31 cellular contexts compared by ENCODE assay signal in genomic region chr16:4240624-4241023, GRCh38. TPM values are rescaled to one million over a fixed set of nuclear protein-coding genes. Genes with fewer than 3 reads are reported as not detected.
A peak's percentile ranks its signal among the peaks of the same experiment; 100 is the strongest.
DNase-seq lines count a peak whose midpoint lies in the region; ATAC-seq, FAIRE-seq and TF ChIP-seq lines count a peak whose summit lies in the region.
"Had no signal": no experiment of that assay in that cellular context is flagged by ENCODE, and none has a peak within 500 bp of the region (broad histone marks: within the 10 kb centered on the region; RNA-seq: fewer than 3 reads in every experiment).

No MANE protein-coding gene starts in this region.

- H3K56ac ChIP-seq in H1 (replicated peaks; ENCODE audit: insufficient read length, low read depth, low read length) = no peak overlapping the region
- H3K56ac ChIP-seq in H9 (ENCODE audit: insufficient read length, low read depth, low read length) = no peak overlapping the region

- no peak overlapping the region; the same call in 1 of the 2 replicates for H2AFZ ChIP-seq in H1 (ENCODE audit: low read length)
- no peak overlapping the region for H2AFZ ChIP-seq in H9 (ENCODE audit: low read length)

- H3K9me3 Mint-ChIP-seq in H9 = peaks cover 7 to 12% of the 10 kb centered on the region in 2 experiments; a peak in 4 of 5 replicates
- H3K9me3 Mint-ChIP-seq: T-helper 1 cell treated with Interleukin-12 subunit alpha and Interleukin-12 subunit beta and Interleukin-4 antibody, amounts not matched to agents 30 μg/mL and 1 μg/mL, for 36 hours had no signal

- no peak overlapping the region for H2BK12ac ChIP-seq in H1 (ENCODE audit: low read depth, low read length)
- H2BK12ac ChIP-seq in H9 (ENCODE audit: insufficient read length, low read depth, low read length) = no peak overlapping the region

- no peak for ATAC-seq in GM18511 (IDR thresholded peaks at IDR 0.05; ENCODE audit: unreplicated experiment)

- H2BK20ac ChIP-seq in H1 (ENCODE audit: low read length) (no peak overlapping the region), H9 (ENCODE audit: low read depth, low read length, poor library complexity, severe bottlenecking) (no peak overlapping the region)

- H3K9ac ChIP-seq in H1 (replicated peaks in 1 of 4; ENCODE audit: extremely low read depth in 1 of 4, low read depth in 3 of 4, low read length in 3 of 4) = no peak overlapping the region
- no peak overlapping the region for H3K9ac ChIP-seq in H9 (ENCODE audit: extremely low read depth, insufficient read length, low read length)

- no peaks in the 10 kb centered on the region for H3K36me3 ChIP-seq in H1 (ENCODE audit: control insufficient read depth in 2 of 4, insufficient read depth in 4 of 4, low read length in 3 of 4)
- H3K36me3 ChIP-seq: breast epithelium, esophagus muscularis mucosa, HAP-1, Peyer's patch, SJSA1 had no signal

- no peak overlapping the region for H3T11ph ChIP-seq in H9 (ENCODE audit: low read length)

- H3K27ac Mint-ChIP-seq in H9 = no peak overlapping the region
- H3K27ac Mint-ChIP-seq: T-helper 1 cell treated with Interleukin-12 subunit alpha and Interleukin-12 subunit beta and Interleukin-4 antibody, amounts not matched to agents 30 μg/mL and 1 μg/mL, for 36 hours had no signal

- H2BK120ac ChIP-seq in H1 (replicated peaks; ENCODE audit: low read depth, low read length) = no peak overlapping the region
- H2BK120ac ChIP-seq in H9 (ENCODE audit: low read depth, low read length, poor library complexity, severe bottlenecking) = no peak overlapping the region

- H3K4me1 Mint-ChIP-seq in H9 = peaks cover 23 to 33% of the 10 kb centered on the region in 2 experiments

- no peak for TF ChIP-seq POLR2A in H1 (IDR thresholded peaks at IDR 0.05; ENCODE audit: control extremely low read depth in 1 of 2, low read depth in 2 of 2, low read length in 2 of 2)

- H3K79me2 ChIP-seq in H1 (ENCODE audit: control insufficient read depth in 1 of 2, insufficient read depth in 2 of 2, low read length in 2 of 2) (no peaks in the 10 kb centered on the region), H9 (ENCODE audit: insufficient read depth, low read length) (no peaks in the 10 kb centered on the region)

- H3K36me3 Mint-ChIP-seq in H9 (ENCODE audit: insufficient read depth in 1 of 3, low read depth in 3 of 3) = peaks cover 3 to 11% (median 10%) of the 10 kb centered on the region in 3 experiments; a peak in 6 of 7 replicates

- H3K23me2 ChIP-seq in H1 (ENCODE audit: low read depth, low read length) (no peaks in the 10 kb centered on the region), H9 (ENCODE audit: insufficient read length, low read depth, low read length, poor library complexity, severe bottlenecking) (no peaks in the 10 kb centered on the region)

- no peak for TF ChIP-seq EP300 in H1 (IDR thresholded peaks at IDR 0.05; ENCODE audit: borderline replicate concordance in 1 of 2, low read depth in 2 of 2, low read length in 2 of 2)

- H4K20me1 ChIP-seq in H1 (replicated peaks in 1 of 2; ENCODE audit: control insufficient read depth in 1 of 2, insufficient read depth in 2 of 2, low read length in 2 of 2) (no peaks in the 10 kb centered on the region), H9 (ENCODE audit: control insufficient read depth, insufficient read depth, insufficient read length) (no peaks in the 10 kb centered on the region)

- POLR2A ChIA-PET in H1 (lab: Charles Lee; ENCODE audit: partially characterized antibody) = interaction anchor here (1.4 kb wide), 1 partner anchor 53 kb away, joined by 3 read pairs; no protein-coding TSS in a partner anchor

- no peak overlapping the region for H4K5ac ChIP-seq in H1 (ENCODE audit: insufficient read length, low read depth, low read length)
- H4K5ac ChIP-seq in H9 (ENCODE audit: insufficient read length, low read depth, low read length) = no peak overlapping the region

- no peak overlapping the region for H3K23ac ChIP-seq in H1 (ENCODE audit: insufficient read length)
- H3K23ac ChIP-seq in H9 (ENCODE audit: insufficient read length, low read depth, low read length) = no peak overlapping the region

- peak; percentile 27 for DNase-seq in ELF-1 (ENCODE audit: low read depth, low spot score)
- DNase-seq in NCI-H2227 treated with DMSO at 0.1 percent for 48 hours (lab: John Stamatoyannopoulos, UW) = peak; percentile 21
- DNase-seq in H1 (ENCODE audit: low read depth in 1 of 2, low spot score in 2 of 2) = no peak
- peak; percentile 57 for DNase-seq in myocyte (ENCODE audit: low read depth)
- no peak for DNase-seq in posterior vena cava (ENCODE audit: low spot score)
- DNase-seq in H9 = no peak
- no peak for DNase-seq in hippocampal formation (lab: John Stamatoyannopoulos, UW)
- DNase-seq: ACHN; activated CD4-positive, alpha-beta T cell treated with anti-CD3 and anti-CD28 coated beads for 4 hours; activated naive CD4-positive, alpha-beta T cell treated with Interleukin-2 at 50 U/mL for 16 hours; activated T-cell treated with anti-CD3 and anti-CD28 coated beads, Interleukin-2, amount 50 U/mL, for 48 hours; cortex of kidney; DMS79 treated with DMSO at 0.1 percent for 48 hours; Karpas-422; NCI-H1694 treated with DMSO at 0.1 percent for 48 hours; NCI-H446; nucleus accumbens; Peyer's patch; stimulated activated CD4-positive, alpha-beta T cell treated with anti-CD3 and anti-CD28 coated beads, Interleukin-4, amount 100 ng/mL, for 4 hours; stimulated activated naive CD4-positive, alpha-beta T cell treated with Interleukin-2 at 50 U/mL for 16 hours; testis had no signal

- peaks cover 5% of the 10 kb centered on the region for H3K27me3 Mint-ChIP-seq in H9 (ENCODE audit: low read depth)

- H3K4me1 ChIP-seq in H1 (replicated peaks in 1 of 4; ENCODE audit: control insufficient read depth in 3 of 4, insufficient read depth in 4 of 4, low read length in 3 of 4) (peaks cover 0 to 7% (median 2%) of the 10 kb centered on the region in 4 experiments; a peak in 6 of 7 replicates), H9 (ENCODE audit: insufficient read depth, low read length) (no peaks in the 10 kb centered on the region)
- H3K4me1 ChIP-seq: breast epithelium, Peyer's patch had no signal

- H2BK5ac ChIP-seq in H1 (ENCODE audit: low read depth, low read length) (0 out of 2 replicates have a peak overlapping the region, but pooled peaks have one; percentile 13), H9 (ENCODE audit: insufficient read length, low read length) (no peak overlapping the region)

- H3K27me3 ChIP-seq in H1 (replicated peaks in 1 of 4; ENCODE audit: control insufficient read depth in 3 of 4, extremely low read depth in 1 of 4, insufficient read depth in 3 of 4, low read length in 3 of 4) = no peaks in the 10 kb centered on the region
- H3K27me3 ChIP-seq in H9 (ENCODE audit: insufficient read depth, low read length) = no peaks in the 10 kb centered on the region
- H3K27me3 ChIP-seq: breast epithelium, esophagus muscularis mucosa, Peyer's patch, SJSA1, testis had no signal

- H3K4me3 ChIP-seq in H1 (ENCODE audit: extremely low read depth in 1 of 4, insufficient read depth in 2 of 4, low read depth in 3 of 4, low read length in 4 of 4) = no peak overlapping the region
- H3K4me3 ChIP-seq: breast epithelium, esophagus muscularis mucosa, HAP-1, lung, Peyer's patch, SJSA1, testis had no signal

- H3K4ac ChIP-seq in H1 (replicated peaks; ENCODE audit: insufficient read length, low read depth, low read length) (no peak overlapping the region), H9 (ENCODE audit: low read depth, low read length) (no peak overlapping the region)

- intact Hi-C loops in posterior vena cava (cut with DNase I) = no loop called here

- H4K91ac ChIP-seq in H1 (replicated peaks; ENCODE audit: insufficient read length, low read length) = no peak overlapping the region
- no peak overlapping the region for H4K91ac ChIP-seq in H9 (ENCODE audit: insufficient read length, low read depth, low read length)

- no peak overlapping the region for H3K27ac ChIP-seq in H1 (ENCODE audit: low read depth, low read length)
- H3K27ac ChIP-seq in H9 (ENCODE audit: insufficient read length, low read depth, low read length) = no peak overlapping the region
- H3K27ac ChIP-seq: Peyer's patch, SJSA1 had no signal

- H3K4me2 ChIP-seq in H1 (ENCODE audit: insufficient read depth in 1 of 2, low read depth in 2 of 2, low read length in 2 of 2) = no peak overlapping the region
- H3K4me2 ChIP-seq in H9 (ENCODE audit: insufficient read depth, insufficient read length, low read length) = no peak overlapping the region

- H3K9me3 ChIP-seq in H1 (ENCODE audit: insufficient read depth in 2 of 2, low read depth in 1 of 2, low read length in 1 of 2) = no peaks in the 10 kb centered on the region
- H3K9me3 ChIP-seq in H9 (ENCODE audit: control insufficient read depth, low read depth, low read length) = no peaks in the 10 kb centered on the region
- H3K9me3 ChIP-seq: breast epithelium, esophagus muscularis mucosa, Peyer's patch, SJSA1, testis had no signal

- H3K14ac ChIP-seq in H1 (ENCODE audit: insufficient read length) = no peak overlapping the region
- H3K14ac ChIP-seq in H9 (ENCODE audit: insufficient read depth, low read length) = no peak overlapping the region

- CTCF ChIA-PET in H1 (lab: Charles Lee; ENCODE audit: partially characterized antibody) = interaction anchor here (0.8 to 2.3 kb wide), 3 partner anchors 13 to 289 kb away, joined by 3 to 9 read pairs (median 3); no protein-coding TSS in a partner anchor

- FAIRE-seq in H1 (lab: Jason Lieb, UNC) = no peak
- FAIRE-seq: frontal cortex, keratinocyte had no signal

- 72% methylated on average over 12 of the region's 12 CpGs; no CpG with 5 or more reads in 1 of the 2 experiments for WGBS in H1 (ENCODE audit: extremely low coverage in 1 of 2, insufficient coverage in 1 of 2, insufficient read length in 1 of 2, insufficient replicate concordance in 2 of 2, low coverage in 1 of 2, low lambda C conversion rate in 2 of 2, missing lambda C conversion rate in 1 of 2), 2 experiments
- WGBS in H9 (ENCODE audit: extremely low coverage, insufficient read length, low lambda C conversion rate) = no CpG with 5 or more reads among the region's 12 CpGs

- no peak for TF ChIP-seq RAD21 in H1 (IDR thresholded peaks at IDR 0.05 in 1 of 2, conservative IDR thresholded peaks at IDR 0.05 in 1 of 2; ENCODE audit: low read depth in 2 of 2, low read length in 2 of 2)

- no peak overlapping the region for H2AK5ac ChIP-seq in H1 (ENCODE audit: low read depth, low read length)
- no peak overlapping the region for H2AK5ac ChIP-seq in H9 (ENCODE audit: insufficient read length, low read length)

- H4K8ac ChIP-seq in H1 (ENCODE audit: extremely low read depth, insufficient read depth, low read length) (peak overlapping the region; percentile 39; the same call in 1 of the 2 replicates), H9 (replicated peaks; ENCODE audit: insufficient read length, low read depth, low read length) (no peak overlapping the region)

- no peak overlapping the region; the same call in 1 of the 2 replicates for H3K18ac ChIP-seq in H1 (ENCODE audit: extremely low read depth, low read length)
- H3K18ac ChIP-seq in H9 (ENCODE audit: insufficient read length, low read depth, low read length) = no peak overlapping the region

- no peak for TF ChIP-seq CTCF in H1 (IDR thresholded peaks at IDR 0.05; ENCODE audit: control extremely low read depth in 1 of 3, insufficient read depth in 1 of 3, low read depth in 1 of 3, low read length in 3 of 3)
- no peak for TF ChIP-seq CTCF in H9 (conservative IDR thresholded peaks at IDR 0.05)

- no peak overlapping the region for H3K4me3 Mint-ChIP-seq in H9
- H3K4me3 Mint-ChIP-seq: T-helper 1 cell treated with Interleukin-12 subunit alpha and Interleukin-12 subunit beta and Interleukin-4 antibody, amounts not matched to agents 30 μg/mL and 1 μg/mL, for 36 hours had no signal

- H3K79me1 ChIP-seq in H1 (ENCODE audit: low read depth, low read length) (no peaks in the 10 kb centered on the region), H9 (ENCODE audit: insufficient read depth, low read depth, low read length, poor library complexity, severe bottlenecking) (no peaks in the 10 kb centered on the region)

- H2BK15ac ChIP-seq in H1 (ENCODE audit: low read length) = no peak overlapping the region
- no peak overlapping the region for H2BK15ac ChIP-seq in H9 (ENCODE audit: low read depth, low read length)

RNA-seq across cellular contexts. Expression of gene SRL, which starts 1.3 kb away (rescaled TPM):
- total RNA-seq in H1 (2021; fragmentation: NEBNext Ultra II Directional; extraction: Animal tissue kit (Norgen Biotek cat#: 25700)) = 0.08 TPM in 1 of 2 replicates, not detected in the other
- polyA plus RNA-seq in H1 (2011; rRNA removed) = 0.05 and 0.09 TPM in 2 replicates
- 0.04 TPM for polyA plus RNA-seq in H1 (2011; cell fraction: cytosol; rRNA removed)
- 0.09 TPM for polyA plus RNA-seq in H1 (2011; cell fraction: nucleus; rRNA removed)
- 0.06 to 0.09 TPM (median 0.08 TPM) in 4 replicates for polyA plus RNA-seq in H1 (2012, experiment 1 of 2)
- not detected for polyA plus RNA-seq in H1 (2012, experiment 2 of 2)
- 0.04 TPM for polyA plus RNA-seq in H1 (2013, experiment 1 of 2)
- polyA plus RNA-seq in H1 (2013, experiment 2 of 2) = 0.07 TPM
- 0.05 TPM in 1 of 2 replicates, not detected in the other for polyA minus RNA-seq in H1 (2011; rRNA and poly(A)+ RNA removed)
- not detected for polyA minus RNA-seq in H1 (2011; cell fraction: cytosol; rRNA and poly(A)+ RNA removed)
- polyA minus RNA-seq in H1 (2011; cell fraction: nucleus; rRNA and poly(A)+ RNA removed) = not detected
- 1.9 and 2.7 TPM in 2 replicates for total RNA-seq in myocyte
- polyA plus RNA-seq in myocyte (2012) = 0.44 TPM
- 1 to 10 TPM; 4.1 to 4.6 TPM for total RNA-seq in posterior vena cava
- total RNA-seq in H9 (2021) = not detected in 2 replicates
- polyA plus RNA-seq: BJ, keratinocyte had no signal

RNA-seq across cellular contexts. Expression of gene TFAP4, which starts 32.2 kb away (rescaled TPM):
- 41.0 and 41.6 TPM in 2 replicates for total RNA-seq in H1 (2021; fragmentation: NEBNext Ultra II Directional; extraction: Animal tissue kit (Norgen Biotek cat#: 25700))
- polyA plus RNA-seq in H1 (2011; rRNA removed) = 16.1 and 21.3 TPM in 2 replicates
- 20.1 TPM for polyA plus RNA-seq in H1 (2011; cell fraction: cytosol; rRNA removed)
- polyA plus RNA-seq in H1 (2011; cell fraction: nucleus; rRNA removed) = 40.5 TPM
- polyA plus RNA-seq in H1 (2012, experiment 1 of 2) = 20.6 to 34.7 TPM (median 28.3 TPM) in 4 replicates
- 17.6 TPM for polyA plus RNA-seq in H1 (2012, experiment 2 of 2)
- polyA plus RNA-seq in H1 (2013, experiment 1 of 2) = 18.0 TPM
- 18.0 TPM for polyA plus RNA-seq in H1 (2013, experiment 2 of 2)
- 29.6 and 44.4 TPM in 2 replicates for polyA minus RNA-seq in H1 (2011; rRNA and poly(A)+ RNA removed)
- 36.2 TPM for polyA minus RNA-seq in H1 (2011; cell fraction: cytosol; rRNA and poly(A)+ RNA removed)
- polyA minus RNA-seq in H1 (2011; cell fraction: nucleus; rRNA and poly(A)+ RNA removed) = 30.1 TPM
- total RNA-seq in myocyte (4.4 and 5.0 TPM in 2 replicates), posterior vena cava (1 to 10 TPM; 4.0 to 5.4 TPM), H9 (2021) (50.5 and 51.9 TPM in 2 replicates)
- 3.5 TPM for polyA plus RNA-seq in myocyte (2012)

Comparison
In these comparisons a context has a peak if more than half of its experiments do, and no peak if none do; other contexts are left out.
1. DNase-seq: peak in ELF-1 (single experiment), NCI-H2227 treated with DMSO at 0.1 percent for 48 hours (single experiment) and myocyte (single experiment); none in H1 (0 of 2), posterior vena cava (single experiment), H9 (single experiment) and hippocampal formation (0 of 2).